Comparison of ENCODE assay signal across 11 cellular contexts in genomic region chr2:231411237-231411636, GRCh38. TPM values are rescaled to one million over a fixed set of nuclear protein-coding genes. Genes with fewer than 3 reads are reported as not detected.
DNase-seq lines count a peak whose midpoint lies in the region; ATAC-seq and TF ChIP-seq lines count a peak whose summit lies in the region.
"Had no signal": no experiment of that assay in that cellular context is flagged by ENCODE, and none has a peak within 500 bp of the region (broad histone marks: within the 10 kb centered on the region; RNA-seq: fewer than 3 reads in every experiment).

No MANE protein-coding gene starts in this region.

- H3K9ac ChIP-seq in PC-3 (ENCODE audit: low read length) = peak overlapping the region; percentile 82
- no peak overlapping the region for H3K9ac ChIP-seq in neural progenitor cell

- H3K27me3 ChIP-seq in H7 (ENCODE audit: control insufficient read depth, insufficient read depth, low read length) (no peaks in the 10 kb centered on the region), PC-3 (ENCODE audit: low read length) (no peaks in the 10 kb centered on the region), neural progenitor cell (peaks cover 11% of the 10 kb centered on the region)

- peaks cover 6% of the 10 kb centered on the region for H3K36me3 Mint-ChIP-seq in endothelial cell (ENCODE audit: low read depth, unreplicated experiment)
- no peaks in the 10 kb centered on the region for H3K36me3 Mint-ChIP-seq in neural progenitor cell

- POLR2A ChIA-PET in PC-3 (lab: Charles Lee; ENCODE audit: unreplicated experiment) = no interaction called here

- H3K36me3 ChIP-seq in H7 (replicated peaks; ENCODE audit: control insufficient read depth, insufficient read depth, low read length) = no peaks in the 10 kb centered on the region
- H3K36me3 ChIP-seq in PC-3 (ENCODE audit: low read depth, low read length) = no peaks in the 10 kb centered on the region
- H3K36me3 ChIP-seq in neural progenitor cell = no peaks in the 10 kb centered on the region

- peak overlapping the region; percentile 90 for H3K4me2 ChIP-seq in PC-3 (ENCODE audit: low read length)
- H3K4me2 ChIP-seq in neural progenitor cell = peak overlapping the region; percentile 95

- no peaks in the 10 kb centered on the region for H3K9me3 Mint-ChIP-seq in endothelial cell (ENCODE audit: unreplicated experiment)
- H3K9me3 Mint-ChIP-seq in neural progenitor cell = peaks cover 10% of the 10 kb centered on the region

- H3K4me1 ChIP-seq in PC-3 (ENCODE audit: insufficient read depth, low read length) (peaks cover 22% of the 10 kb centered on the region), neural progenitor cell (peaks cover 10% of the 10 kb centered on the region)

- TSS peak; percentile 84 for BruUV-seq in PC-3 (replicated peaks; lab: Mats Ljungman, UMichigan)

- TF ChIP-seq CTCF in PC-3 (conservative IDR thresholded peaks at IDR 0.05; ENCODE audit: low read depth, low read length) = no peak
- no peak for TF ChIP-seq CTCF in endothelial cell (IDR thresholded peaks at IDR 0.05; ENCODE audit: unreplicated experiment)
- no peak for TF ChIP-seq CTCF in neural progenitor cell (IDR thresholded peaks at IDR 0.05)

- H4K20me1 ChIP-seq in PC-3 (ENCODE audit: low read length) (no peaks in the 10 kb centered on the region), neural progenitor cell (ENCODE audit: low read depth) (no peaks in the 10 kb centered on the region)

- CTCF ChIA-PET in PC-3 (lab: Charles Lee) = interaction anchor here (0.6 to 1.4 kb wide), 3 partner anchors 11 to 277 kb away, joined by 3 to 5 read pairs (median 4); no protein-coding TSS in a partner anchor

- H2AFZ ChIP-seq in PC-3 (ENCODE audit: low read length) = peak overlapping the region; percentile 96
- H2AFZ ChIP-seq in neural progenitor cell (replicated peaks) = no peak overlapping the region

- H3K79me2 ChIP-seq in PC-3 (ENCODE audit: low read length) = no peaks in the 10 kb centered on the region
- H3K79me2 ChIP-seq in neural progenitor cell (ENCODE audit: low read depth) = no peaks in the 10 kb centered on the region

- H3K27ac ChIP-seq in PC-3 (ENCODE audit: low read length) (peak overlapping the region; percentile 77), neural progenitor cell (no peak overlapping the region)

- H3K4me3 Mint-ChIP-seq in endothelial cell (ENCODE audit: unreplicated experiment) (peak overlapping the region; percentile 86), neural progenitor cell (peak overlapping the region; percentile 78)

- H3K4me1 Mint-ChIP-seq in endothelial cell (ENCODE audit: unreplicated experiment) (peaks cover 2% of the 10 kb centered on the region), neural progenitor cell (peaks cover 11% of the 10 kb centered on the region)

- H3K4me3 ChIP-seq in H7 (ENCODE audit: insufficient read depth, low read depth, low read length) (no peak overlapping the region), PC-3 (ENCODE audit: low read length) (peak overlapping the region; percentile 85), neural progenitor cell (peak overlapping the region; percentile 68)

- peaks cover 5% of the 10 kb centered on the region for H3K27me3 Mint-ChIP-seq in endothelial cell (ENCODE audit: unreplicated experiment)
- peaks cover 6% of the 10 kb centered on the region for H3K27me3 Mint-ChIP-seq in neural progenitor cell (ENCODE audit: insufficient read depth, low read depth)

- no peaks in the 10 kb centered on the region for H3K9me2 ChIP-seq in PC-3 (replicated peaks; ENCODE audit: low read length)

- no peaks in the 10 kb centered on the region for H3F3A ChIP-seq in PC-3 (ENCODE audit: low read length, unreplicated experiment)
- peaks cover 22% of the 10 kb centered on the region for H3F3A ChIP-seq in neural progenitor cell (ENCODE audit: low read depth)

- intact Hi-C loops in PC-3 (cut with micrococcal nuclease) = no loop called here
- intact Hi-C loops in left ventricle myocardium superior (cut with micrococcal nuclease) = loop anchor here (5.0 kb wide), 1 partner anchor 184 kb away; no protein-coding TSS in a partner anchor

- peak; percentile 36 for DNase-seq in H7
- peak; percentile 45 for DNase-seq in PC-3
- DNase-seq in endothelial cell (ENCODE audit: low spot score) = no peak
- DNase-seq in neural progenitor cell (ENCODE audit: low spot score) = no peak
- DNase-seq in HuH-7.5 (ENCODE audit: low spot score) = no peak
- DNase-seq in left ventricle myocardium superior = no peak
- DNase-seq: amniotic stem cell, NCI-H1417 treated with DMSO at 0.1 percent for 48 hours had no signal

- no peaks in the 10 kb centered on the region for H3K9me3 ChIP-seq in PC-3 (ENCODE audit: low read length)
- no peaks in the 10 kb centered on the region for H3K9me3 ChIP-seq in neural progenitor cell (ENCODE audit: low read depth)

- H3K27ac Mint-ChIP-seq in endothelial cell (ENCODE audit: unreplicated experiment) = peak overlapping the region; percentile 71
- H3K27ac Mint-ChIP-seq in neural progenitor cell = no peak overlapping the region

- ATAC-seq in PC-3 (no peak), HG03095 (IDR thresholded peaks at IDR 0.05; ENCODE audit: unreplicated experiment) (no peak), GM18909 (IDR thresholded peaks at IDR 0.05; ENCODE audit: poor library complexity, unreplicated experiment) (no peak), left ventricle myocardium superior (no peak)

RNA-seq across cellular contexts. Expression of gene B3GNT7, which starts 15.7 kb away (rescaled TPM):
- total RNA-seq in H7 (2014; rRNA removed; shearing (Covaris generic)) = 52.9 and 70.4 TPM in 2 replicates
- total RNA-seq in PC-3 (2014; rRNA removed) (11.0 and 11.2 TPM in 2 replicates), endothelial cell (ENCODE audit: unreplicated experiment) (5.3 TPM), neural progenitor cell (ENCODE audit: low replicate concordance) (0.90 and 1.5 TPM in 2 replicates), left ventricle myocardium superior (8.1 TPM)
- total RNA-seq: NCI-H460 had no signal

RNA-seq across cellular contexts. Expression of gene NCL, which starts 53.0 kb away (rescaled TPM):
- 148 and 278 TPM in 2 replicates for total RNA-seq in H7 (2014; rRNA removed; shearing (Covaris generic))
- total RNA-seq in PC-3 (2014; rRNA removed) = 430 and 507 TPM in 2 replicates
- 346 TPM for total RNA-seq in endothelial cell (ENCODE audit: unreplicated experiment)
- total RNA-seq in neural progenitor cell (ENCODE audit: low replicate concordance) = 257 and 354 TPM in 2 replicates
- 241 TPM for total RNA-seq in left ventricle myocardium superior

Comparison
In these comparisons a context has a peak if more than half of its experiments do, and no peak if none do; other contexts are left out.
1. DNase-seq: peak in H7 (single experiment) and PC-3 (single experiment); none in endothelial cell (single experiment), neural progenitor cell (single experiment), HuH-7.5 (single experiment) and left ventricle myocardium superior (single experiment).